Comparison of ENCODE assay signal across 9 cellular contexts in the genomic region with DNA sequence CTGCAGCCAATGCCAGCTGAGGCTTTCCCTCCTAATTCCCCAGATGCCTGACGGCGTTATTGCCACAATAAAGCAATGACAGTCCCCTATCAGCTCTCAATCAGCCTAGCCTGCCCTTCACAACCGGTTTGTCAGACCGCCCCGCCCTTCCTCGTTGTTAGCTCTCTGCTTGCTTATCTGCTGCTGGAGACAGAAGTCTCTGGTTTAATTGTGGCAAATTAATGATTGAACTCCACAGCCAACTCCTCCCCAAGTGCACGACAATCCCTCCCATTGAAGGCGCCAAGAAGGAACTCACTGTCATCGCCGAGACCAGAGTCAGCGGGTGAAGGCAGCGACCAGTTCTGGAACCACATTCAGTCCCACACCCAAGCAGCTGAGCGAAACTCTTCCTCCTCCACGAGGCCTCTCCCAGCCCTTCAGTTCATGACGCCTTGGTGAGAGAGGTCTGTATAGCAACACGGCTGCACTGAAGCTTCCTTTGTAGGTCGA.
DNase-seq lines count a peak whose midpoint lies in the region; ATAC-seq, FAIRE-seq and TF ChIP-seq lines count a peak whose summit lies in the region.
"Had no signal": no experiment of that assay in that cellular context is flagged by ENCODE, and none has a peak within 500 bp of the region (broad histone marks: within the 10 kb centered on the region; RNA-seq: fewer than 3 reads in every experiment).

No MANE protein-coding gene starts in this region.

- H3K9ac ChIP-seq in mammary epithelial cell (ENCODE audit: insufficient read depth, low read length) = no peak overlapping the region

- H3K9me3 ChIP-seq in stomach (no peaks in the 10 kb centered on the region), mammary epithelial cell (replicated peaks; ENCODE audit: insufficient read depth, low read length) (no peaks in the 10 kb centered on the region)

- H3K4me3 ChIP-seq in stomach (peak overlapping the region in 1 of 4 donors; percentile 16), mammary epithelial cell (replicated peaks in 1 of 3; ENCODE audit: insufficient read depth in 1 of 3, low read depth in 2 of 3, low read length in 3 of 3) (no peak overlapping the region)

- no peak overlapping the region for H3K4me2 ChIP-seq in mammary epithelial cell (ENCODE audit: insufficient read depth, low read depth, low read length)

- intact Hi-C loops in stomach (cut with DNase I; ENCODE audit: low total_unique reads) (no loop called here), mammary epithelial cell (cut with micrococcal nuclease) (no loop called here)

- TF ChIP-seq CTCF in stomach (IDR thresholded peaks at IDR 0.05) (no peak), mammary epithelial cell (conservative IDR thresholded peaks at IDR 0.05 in 1 of 2, IDR thresholded peaks at IDR 0.05 in 1 of 2; ENCODE audit: extremely low read depth in 1 of 2, insufficient read depth in 1 of 2, low read depth in 1 of 2, low read length in 2 of 2) (no peak)

- ATAC-seq in HG03064 (IDR thresholded peaks at IDR 0.05; ENCODE audit: low read depth, unreplicated experiment) = peak; percentile 60
- ATAC-seq in esophagus mucosa = peak; percentile 83
- no peak for ATAC-seq in GM21526 (IDR thresholded peaks at IDR 0.05; ENCODE audit: low FRiP score, unreplicated experiment)

- peaks cover 0 to 42% (median 0%) of the 10 kb centered on the region in 3 donors for H3K27me3 ChIP-seq in stomach
- no peaks in the 10 kb centered on the region for H3K27me3 ChIP-seq in mammary epithelial cell (ENCODE audit: insufficient read depth, low read length)

- TF ChIP-seq EP300 in stomach (IDR thresholded peaks at IDR 0.05) = no peak

- dilution Hi-C loops in mammary epithelial cell (cut with HindIII; ENCODE audit: low sequenced_read_pairs) = no loop called here

- no peak for TF ChIP-seq POLR2A in stomach (IDR thresholded peaks at IDR 0.05)

- H3K27ac ChIP-seq in stomach = peak overlapping the region; percentile 26 to 69 (median 34)
- H3K27ac ChIP-seq in mammary epithelial cell (ENCODE audit: insufficient read depth, low read depth, low read length) = no peak overlapping the region

- in situ Hi-C loops in mammary epithelial cell (cut with MboI; ENCODE audit: low sequenced_read_pairs in 2 of 2) = no loop called here

- H2AFZ ChIP-seq in mammary epithelial cell (ENCODE audit: low read depth, low read length) = no peak overlapping the region

- no TSS peak for BruUV-seq in mammary epithelial cell (replicated peaks; lab: Mats Ljungman, UMichigan)

- H3K79me2 ChIP-seq in mammary epithelial cell (ENCODE audit: insufficient read depth, low read length) = no peaks in the 10 kb centered on the region

- H3K4me1 ChIP-seq in stomach = peaks cover 5 to 31% (median 17%) of the 10 kb centered on the region in 4 donors
- H3K4me1 ChIP-seq in mammary epithelial cell (ENCODE audit: insufficient read depth, low read length) = peaks cover 52% of the 10 kb centered on the region

- no peaks in the 10 kb centered on the region for H4K20me1 ChIP-seq in mammary epithelial cell (ENCODE audit: insufficient read depth, low read length)

- 8 to 19% (median 13%) methylated on average over 12 to 17 of the region's 17 CpGs for WGBS in stomach, 5 donors
- WGBS in mammary epithelial cell (ENCODE audit: low coverage, missing lambda C conversion rate) = 88% methylated on average over 14 of the region's 17 CpGs

- CTCF ChIA-PET in mammary epithelial cell (lab: Charles Lee; ENCODE audit: low non-redundant PET) = no interaction called here

- DNase-seq in GM18507 (ENCODE audit: extremely low spot score, insufficient read length, low read depth) (no peak), SW480 (ENCODE audit: low spot score) (peak; percentile 94), stomach (peak; percentile 83), mammary epithelial cell (no peak), GM19238 (ENCODE audit: insufficient read length, low spot score) (no peak)

- FAIRE-seq in GM18507 (lab: Jason Lieb, UNC) = peak; percentile 67
- FAIRE-seq: endometrium had no signal

- no peaks in the 10 kb centered on the region for H3K36me3 ChIP-seq in stomach
- no peaks in the 10 kb centered on the region for H3K36me3 ChIP-seq in mammary epithelial cell (ENCODE audit: insufficient read depth, low read length)

Comparison
In these comparisons a context has a peak if more than half of its experiments do, and no peak if none do; other contexts are left out.
1. DNase-seq: peak in SW480 (single experiment) and stomach (single experiment); none in GM18507 (single experiment), mammary epithelial cell (single experiment) and GM19238 (single experiment).